1 cellular context compared by ENCODE assay signal in genomic region chr5:149754481-149754880, GRCh38.
TF ChIP-seq lines count a peak whose summit lies in the region.

No MANE protein-coding gene starts in this region.

TF ChIP-seq in GM23338, 12 proteins besides CTCF, POLR2A, EP300 and RAD21 (continued from another document):
- TF ChIP-seq ZNF462 (CRISPR knock-in tag; IDR thresholded peaks at IDR 0.05) (no peak), ETS1 (IDR thresholded peaks at IDR 0.05) (no peak)
